In the genomic region with DNA sequence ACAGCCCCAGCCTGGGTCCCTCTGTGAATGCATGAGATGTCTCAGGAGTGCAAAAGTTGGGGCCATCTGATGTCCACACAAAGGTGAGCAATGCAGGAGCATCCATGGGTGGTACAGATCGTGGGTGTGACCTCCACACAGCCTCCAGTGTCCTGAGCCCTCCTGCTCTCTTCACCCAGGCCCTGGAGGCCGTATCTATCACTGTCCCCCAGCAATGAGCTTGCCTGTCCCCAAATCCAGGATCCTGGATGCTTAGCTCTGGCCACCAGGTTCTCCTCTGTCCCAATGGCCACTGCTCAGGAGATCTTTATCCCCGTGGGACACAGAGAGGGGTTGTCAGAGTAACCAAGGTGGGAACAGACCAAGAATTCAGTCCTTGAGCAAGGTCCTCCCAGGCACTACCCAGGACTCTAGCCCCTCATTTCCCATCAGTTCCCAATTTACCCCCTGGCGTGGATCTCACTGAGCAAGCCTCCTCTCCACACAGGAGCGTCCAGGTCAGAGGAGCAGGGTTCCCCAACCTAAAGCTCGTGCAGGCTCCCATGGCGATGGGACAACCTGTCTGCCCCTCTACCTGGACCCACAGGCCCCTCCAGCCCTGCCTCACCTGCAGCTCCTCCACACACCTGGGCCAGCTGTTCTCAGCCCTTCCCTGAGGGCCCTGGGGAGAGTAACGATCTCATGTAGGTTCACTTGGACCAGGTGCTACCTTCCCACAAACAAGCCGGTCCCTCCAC, we compare ENCODE assay signal across 38 cellular contexts. TPM values are rescaled to one million over a fixed set of nuclear protein-coding genes. Genes with fewer than 3 reads are reported as not detected.
"Had no signal": no experiment of that assay in that cellular context is flagged by ENCODE, and none has a peak within 500 bp of the region (broad histone marks: within the 10 kb centered on the region; RNA-seq: fewer than 3 reads in every experiment).

No MANE protein-coding gene starts in this region.

- ATAC-seq: activated CD4-positive, alpha-beta T cell treated with anti-CD3 and anti-CD28 coated beads for 36 hours; activated CD4-positive, CD25-positive, alpha-beta regulatory T cell treated with anti-CD3 and anti-CD28 coated beads, Interleukin-2, amount 50 U/mL, for 24 hours; activated CD8-positive, alpha-beta T cell treated with anti-CD3 and anti-CD28 coated beads, Interleukin-2, amount 10 ng/mL, durations not matched to agents 7 days and 5 days; activated naive CD8-positive, alpha-beta T cell treated with anti-CD3 and anti-CD28 coated beads, Interleukin-2, amount 50 U/mL, for 24 hours; activated T-cell treated with anti-CD3 and anti-CD28 coated beads, Interleukin-2, amount 50 U/mL, for 4 hours; body of pancreas; effector memory CD8-positive, alpha-beta T cell; gastroesophageal sphincter; T-cell had no signal

- H3K27me3 ChIP-seq: adrenal gland, body of pancreas had no signal

- H3K27me3 Mint-ChIP-seq: activated CD4-positive, alpha-beta memory T cell treated with anti-CD3 and anti-CD28 coated beads for 36 hours; activated CD4-positive, alpha-beta T cell treated with anti-CD3 and anti-CD28 coated beads for 36 hours had no signal

- H3K4me1 Mint-ChIP-seq: activated B cell treated with CpG ODN at 0.5 μM for 24 hours; activated CD4-positive, alpha-beta T cell treated with anti-CD3 and anti-CD28 coated beads for 36 hours; activated naive CD4-positive, alpha-beta T cell treated with anti-CD3 and anti-CD28 coated beads, Interleukin-2, amount 50 U/mL, for 24 hours; activated naive CD8-positive, alpha-beta T cell treated with anti-CD3 and anti-CD28 coated beads for 36 hours; activated naive CD8-positive, alpha-beta T cell treated with anti-CD3 and anti-CD28 coated beads, Interleukin-2, amount 50 U/mL, for 24 hours had no signal

- H3K9me3 Mint-ChIP-seq: activated naive CD4-positive, alpha-beta T cell treated with anti-CD3 and anti-CD28 coated beads, Interleukin-2, amount 50 U/mL, for 24 hours; effector memory CD8-positive, alpha-beta T cell had no signal

- H3K4me3 ChIP-seq: adrenal gland, body of pancreas, coronary artery, dorsolateral prefrontal cortex, esophagus squamous epithelium, gastroesophageal sphincter, heart right ventricle had no signal

- H3K27ac Mint-ChIP-seq: activated B cell treated with CpG ODN at 0.5 μM for 24 hours; activated CD4-positive, alpha-beta memory T cell treated with anti-CD3 and anti-CD28 coated beads for 36 hours; activated CD4-positive, alpha-beta T cell treated with anti-CD3 and anti-CD28 coated beads for 36 hours; activated CD4-positive, alpha-beta T cell treated with anti-CD3 and anti-CD28 coated beads, Interleukin-2, amount 10 ng/mL, durations not matched to agents 24 days and 14 days; activated CD8-positive, alpha-beta T cell treated with anti-CD3 and anti-CD28 coated beads, Interleukin-2, amount 10 ng/mL, durations not matched to agents 7 days and 5 days; activated naive CD4-positive, alpha-beta T cell treated with anti-CD3 and anti-CD28 coated beads for 36 hours; activated naive CD4-positive, alpha-beta T cell treated with anti-CD3 and anti-CD28 coated beads, Interleukin-2, amount 50 U/mL, for 24 hours; activated naive CD8-positive, alpha-beta T cell treated with anti-CD3 and anti-CD28 coated beads, Interleukin-2, amount 50 U/mL, for 24 hours; activated T-helper 2 cell treated with anti-CD3 and anti-CD28 coated beads, Interferon-gamma antibody, Interleukin-2, Interleukin-4, amounts not matched to agents 10 μg/mL and 5 μg/mL and 100 μg/mL, durations not matched to agents 14 hours and 24 hours and 36 hours; dendritic cell treated with granulocyte-macrophage colony-stimulating factor and Interleukin-4, amounts not matched to agents 40 ng/mL and 50 ng/mL, for 4 days; T-cell; T-helper 1 cell treated with Interleukin-12 subunit alpha and Interleukin-12 subunit beta and Interleukin-4 antibody, amounts not matched to agents 30 μg/mL and 1 μg/mL, for 36 hours; T-helper 2 cell treated with Interferon-gamma antibody and Interleukin-4, amounts not matched to agents 5 μg/mL and 100 μg/mL, for 36 hours had no signal

- H3K9me3 ChIP-seq: adrenal gland had no signal

- H3K4me1 ChIP-seq: adrenal gland, body of pancreas, esophagus squamous epithelium, gastroesophageal sphincter, heart right ventricle had no signal

- H3K4me3 Mint-ChIP-seq: activated B cell treated with CpG ODN at 0.5 μM for 24 hours; activated CD4-positive, alpha-beta memory T cell treated with anti-CD3 and anti-CD28 coated beads for 36 hours; activated CD4-positive, alpha-beta T cell treated with anti-CD3 and anti-CD28 coated beads for 36 hours; activated CD4-positive, alpha-beta T cell treated with anti-CD3 and anti-CD28 coated beads, Interleukin-2, amount 10 ng/mL, durations not matched to agents 24 days and 14 days; activated CD8-positive, alpha-beta T cell treated with anti-CD3 and anti-CD28 coated beads, Interleukin-2, amount 10 ng/mL, durations not matched to agents 7 days and 5 days; activated naive CD4-positive, alpha-beta T cell treated with anti-CD3 and anti-CD28 coated beads for 36 hours; activated naive CD4-positive, alpha-beta T cell treated with anti-CD3 and anti-CD28 coated beads, Interleukin-2, amount 50 U/mL, for 24 hours; activated naive CD8-positive, alpha-beta T cell treated with anti-CD3 and anti-CD28 coated beads for 36 hours; activated naive CD8-positive, alpha-beta T cell treated with anti-CD3 and anti-CD28 coated beads, Interleukin-2, amount 50 U/mL, for 24 hours; activated T-cell treated with anti-CD3 and anti-CD28 coated beads, Interleukin-2, amount 50 U/mL, for 4 hours; dendritic cell treated with granulocyte-macrophage colony-stimulating factor and Interleukin-4, amounts not matched to agents 40 ng/mL and 50 ng/mL, for 4 days; effector memory CD8-positive, alpha-beta T cell; T-cell; T-helper 1 cell treated with Interleukin-12 subunit alpha and Interleukin-12 subunit beta and Interleukin-4 antibody, amounts not matched to agents 30 μg/mL and 1 μg/mL, for 36 hours; T-helper 2 cell treated with Interferon-gamma antibody and Interleukin-4, amounts not matched to agents 5 μg/mL and 100 μg/mL, for 36 hours had no signal

- DNase-seq: activated B cell treated with CpG ODN at 0.5 μM for 24 hours; activated CD4-positive, alpha-beta memory T cell treated with anti-CD3 and anti-CD28 coated beads for 36 hours; activated CD4-positive, alpha-beta T cell treated with anti-CD3 and anti-CD28 coated beads for 36 hours; activated CD4-positive, alpha-beta T cell treated with anti-CD3 and anti-CD28 coated beads, Interleukin-2, amount 10 ng/mL, durations not matched to agents 24 days and 14 days; activated CD8-positive, alpha-beta T cell treated with anti-CD3 and anti-CD28 coated beads, Interleukin-2, amount 10 ng/mL, durations not matched to agents 7 days and 5 days; activated effector memory CD4-positive, alpha-beta T cell treated with anti-CD3 and anti-CD28 coated beads, Interleukin-2, amount 50 U/mL, for 16 hours; activated naive CD4-positive, alpha-beta T cell treated with anti-CD3 and anti-CD28 coated beads for 36 hours; activated naive CD8-positive, alpha-beta T cell treated with anti-CD3 and anti-CD28 coated beads for 36 hours; activated naive CD8-positive, alpha-beta T cell treated with anti-CD3 and anti-CD28 coated beads, Interleukin-2, amount 50 U/mL, for 24 hours; activated T-cell treated with anti-CD3 and anti-CD28 coated beads, Interleukin-2, amount 50 U/mL, for 4 hours; adrenal gland; amygdala; aorta; body of pancreas; central memory CD4-positive, alpha-beta T cell; cerebellar nuclear complex; dorsolateral prefrontal cortex; effector CD4-positive, alpha-beta T cell; effector memory CD8-positive, alpha-beta T cell; erythroblast; esophagus squamous epithelium; foreskin melanocyte; heart right ventricle; SW 1271; T-cell; T1000; WERI-Rb-1 had no signal

- H3K27ac ChIP-seq: adrenal gland, body of pancreas, coronary artery, dorsolateral prefrontal cortex, esophagus squamous epithelium, gastroesophageal sphincter, heart right ventricle, WERI-Rb-1 had no signal

- H3K36me3 ChIP-seq: adrenal gland, esophagus squamous epithelium, gastroesophageal sphincter, WERI-Rb-1 had no signal

RNA-seq across cellular contexts. Expression of gene CEACAM21, which starts 11.3 kb away (rescaled TPM):
- total RNA-seq: fibroblast of lung, fibroblast of villous mesenchyme had no signal

RNA-seq across cellular contexts. Expression of gene CEACAM4, which starts 39.6 kb away (rescaled TPM):
- total RNA-seq: activated B cell treated with CpG ODN at 0.5 μM for 24 hours; activated CD4-positive, alpha-beta memory T cell treated with anti-CD3 and anti-CD28 coated beads for 36 hours; activated CD4-positive, alpha-beta T cell treated with anti-CD3 and anti-CD28 coated beads for 36 hours; activated CD4-positive, alpha-beta T cell treated with anti-CD3 and anti-CD28 coated beads, Interleukin-2, amount 10 ng/mL, durations not matched to agents 24 days and 14 days; activated CD8-positive, alpha-beta T cell treated with anti-CD3 and anti-CD28 coated beads, Interleukin-2, amount 10 ng/mL, durations not matched to agents 7 days and 5 days; activated naive CD4-positive, alpha-beta T cell treated with anti-CD3 and anti-CD28 coated beads for 36 hours; activated naive CD8-positive, alpha-beta T cell treated with anti-CD3 and anti-CD28 coated beads for 36 hours; activated T-cell treated with anti-CD3 and anti-CD28 coated beads, Interleukin-2, amount 50 U/mL, for 4 hours; activated T-helper 2 cell treated with anti-CD3 and anti-CD28 coated beads, Interferon-gamma antibody, Interleukin-2, Interleukin-4, amounts not matched to agents 10 μg/mL and 5 μg/mL and 100 μg/mL, durations not matched to agents 14 hours and 24 hours and 36 hours; fibroblast of lung; fibroblast of villous mesenchyme; glomerular endothelial cell had no signal
